1 cellular context compared by ENCODE assay signal in the genomic region with DNA sequence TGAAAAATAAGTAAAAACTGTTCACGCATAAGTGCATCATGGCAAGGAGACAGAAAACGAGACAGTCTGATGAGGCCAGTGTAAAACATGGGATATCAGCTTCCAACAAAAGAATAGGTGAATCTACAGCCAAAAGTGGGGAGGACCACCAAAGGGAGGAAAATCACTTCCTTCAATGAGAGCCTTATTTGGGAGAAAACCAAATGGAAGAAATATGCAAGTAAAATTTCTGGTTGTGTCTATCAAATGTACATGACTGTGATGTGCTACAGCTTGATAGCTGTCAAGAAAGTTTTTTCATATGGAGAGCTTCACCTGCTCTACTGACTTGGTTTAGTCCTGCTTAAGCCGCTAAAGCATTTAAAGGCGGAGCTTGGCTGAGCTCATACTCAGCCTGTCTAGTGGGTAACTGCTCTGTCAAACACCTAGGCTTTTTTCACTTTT.
TF ChIP-seq lines count a peak whose summit lies in the region.

No MANE protein-coding gene starts in this region.

TF ChIP-seq in HEK293, 187 proteins besides CTCF, POLR2A, EP300 and RAD21 (continued from another document):
- TF ChIP-seq, protein P1, sequence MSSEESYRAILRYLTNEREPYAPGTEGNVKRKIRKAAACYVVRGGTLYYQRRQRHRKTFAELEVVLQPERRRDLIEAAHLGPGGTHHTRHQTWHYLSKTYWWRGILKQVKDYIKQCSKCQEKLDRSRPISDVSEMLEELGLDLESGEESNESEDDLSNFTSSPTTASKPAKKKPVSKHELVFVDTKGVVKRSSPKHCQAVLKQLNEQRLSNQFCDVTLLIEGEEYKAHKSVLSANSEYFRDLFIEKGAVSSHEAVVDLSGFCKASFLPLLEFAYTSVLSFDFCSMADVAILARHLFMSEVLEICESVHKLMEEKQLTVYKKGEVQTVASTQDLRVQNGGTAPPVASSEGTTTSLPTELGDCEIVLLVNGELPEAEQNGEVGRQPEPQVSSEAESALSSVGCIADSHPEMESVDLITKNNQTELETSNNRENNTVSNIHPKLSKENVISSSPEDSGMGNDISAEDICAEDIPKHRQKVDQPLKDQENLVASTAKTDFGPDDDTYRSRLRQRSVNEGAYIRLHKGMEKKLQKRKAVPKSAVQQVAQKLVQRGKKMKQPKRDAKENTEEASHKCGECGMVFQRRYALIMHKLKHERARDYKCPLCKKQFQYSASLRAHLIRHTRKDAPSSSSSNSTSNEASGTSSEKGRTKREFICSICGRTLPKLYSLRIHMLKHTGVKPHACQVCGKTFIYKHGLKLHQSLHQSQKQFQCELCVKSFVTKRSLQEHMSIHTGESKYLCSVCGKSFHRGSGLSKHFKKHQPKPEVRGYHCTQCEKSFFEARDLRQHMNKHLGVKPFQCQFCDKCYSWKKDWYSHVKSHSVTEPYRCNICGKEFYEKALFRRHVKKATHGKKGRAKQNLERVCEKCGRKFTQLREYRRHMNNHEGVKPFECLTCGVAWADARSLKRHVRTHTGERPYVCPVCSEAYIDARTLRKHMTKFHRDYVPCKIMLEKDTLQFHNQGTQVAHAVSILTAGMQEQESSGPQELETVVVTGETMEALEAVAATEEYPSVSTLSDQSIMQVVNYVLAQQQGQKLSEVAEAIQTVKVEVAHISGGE (tag by site-specific recombination; conservative IDR thresholded peaks at IDR 0.05; ENCODE audit: low read depth): no peak
- TF ChIP-seq ZNF48 (tag by site-specific recombination; IDR thresholded peaks at IDR 0.05) (no peak), ZNF843 (tag by site-specific recombination; IDR thresholded peaks at IDR 0.05) (no peak), ZNF701 (tag by site-specific recombination; IDR thresholded peaks at IDR 0.05) (peak; percentile 94), ZNF311 (tag by site-specific recombination; IDR thresholded peaks at IDR 0.05; ENCODE audit: borderline replicate concordance) (no peak), HOXC10 (CRISPR knock-in tag; IDR thresholded peaks at IDR 0.05) (no peak), ZFP37 (tag by site-specific recombination; IDR thresholded peaks at IDR 0.05) (no peak), WT1 (tag by site-specific recombination; IDR thresholded peaks at IDR 0.05) (no peak), ZNF791 (tag by site-specific recombination; IDR thresholded peaks at IDR 0.05) (no peak), ZNF629 (tag by site-specific recombination; IDR thresholded peaks at IDR 0.05) (peak; percentile 61; the same call in 1 of the 2 replicates), ZNF654 (tag by site-specific recombination; IDR thresholded peaks at IDR 0.05; ENCODE audit: low read depth) (peak; percentile 3; the same call in 1 of the 2 replicates), SP3 (tag by site-specific recombination; IDR thresholded peaks at IDR 0.05) (0 out of 2 replicates have a peak, but pooled peaks have one; percentile 44), ZNF707 (tag by site-specific recombination; IDR thresholded peaks at IDR 0.05) (no peak), ZNF2 (tag by site-specific recombination; IDR thresholded peaks at IDR 0.05) (0 out of 2 replicates have a peak, but pooled peaks have one; percentile 26), SP7 (tag by site-specific recombination; IDR thresholded peaks at IDR 0.05) (no peak), ZNF248 (tag by site-specific recombination; IDR thresholded peaks at IDR 0.05) (no peak), ZBTB17 (tag by site-specific recombination; IDR thresholded peaks at IDR 0.05) (peak; percentile 69; the same call in 1 of the 2 replicates), ZNF140 (tag by site-specific recombination; IDR thresholded peaks at IDR 0.05) (no peak), TCF7L2 (IDR thresholded peaks at IDR 0.05; ENCODE audit: borderline replicate concordance, low read depth, low read length) (peak; percentile 74)
- TF ChIP-seq, protein P2, sequence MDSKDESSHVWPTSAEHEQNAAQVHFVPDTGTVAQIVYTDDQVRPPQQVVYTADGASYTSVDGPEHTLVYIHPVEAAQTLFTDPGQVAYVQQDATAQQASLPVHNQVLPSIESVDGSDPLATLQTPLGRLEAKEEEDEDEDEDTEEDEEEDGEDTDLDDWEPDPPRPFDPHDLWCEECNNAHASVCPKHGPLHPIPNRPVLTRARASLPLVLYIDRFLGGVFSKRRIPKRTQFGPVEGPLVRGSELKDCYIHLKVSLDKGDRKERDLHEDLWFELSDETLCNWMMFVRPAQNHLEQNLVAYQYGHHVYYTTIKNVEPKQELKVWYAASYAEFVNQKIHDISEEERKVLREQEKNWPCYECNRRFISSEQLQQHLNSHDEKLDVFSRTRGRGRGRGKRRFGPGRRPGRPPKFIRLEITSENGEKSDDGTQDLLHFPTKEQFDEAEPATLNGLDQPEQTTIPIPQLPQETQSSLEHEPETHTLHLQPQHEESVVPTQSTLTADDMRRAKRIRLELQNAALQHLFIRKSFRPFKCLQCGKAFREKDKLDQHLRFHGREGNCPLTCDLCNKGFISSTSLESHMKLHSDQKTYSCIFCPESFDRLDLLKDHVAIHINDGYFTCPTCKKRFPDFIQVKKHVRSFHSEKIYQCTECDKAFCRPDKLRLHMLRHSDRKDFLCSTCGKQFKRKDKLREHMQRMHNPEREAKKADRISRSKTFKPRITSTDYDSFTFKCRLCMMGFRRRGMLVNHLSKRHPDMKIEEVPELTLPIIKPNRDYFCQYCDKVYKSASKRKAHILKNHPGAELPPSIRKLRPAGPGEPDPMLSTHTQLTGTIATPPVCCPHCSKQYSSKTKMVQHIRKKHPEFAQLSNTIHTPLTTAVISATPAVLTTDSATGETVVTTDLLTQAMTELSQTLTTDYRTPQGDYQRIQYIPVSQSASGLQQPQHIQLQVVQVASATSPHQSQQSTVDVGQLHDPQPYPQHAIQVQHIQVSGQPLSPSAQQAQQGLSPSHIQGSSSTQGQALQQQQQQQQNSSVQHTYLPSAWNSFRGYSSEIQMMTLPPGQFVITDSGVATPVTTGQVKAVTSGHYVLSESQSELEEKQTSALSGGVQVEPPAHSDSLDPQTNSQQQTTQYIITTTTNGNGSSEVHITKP (tag by site-specific recombination; IDR thresholded peaks at IDR 0.05): peak; percentile 100
- TF ChIP-seq, protein P3, sequence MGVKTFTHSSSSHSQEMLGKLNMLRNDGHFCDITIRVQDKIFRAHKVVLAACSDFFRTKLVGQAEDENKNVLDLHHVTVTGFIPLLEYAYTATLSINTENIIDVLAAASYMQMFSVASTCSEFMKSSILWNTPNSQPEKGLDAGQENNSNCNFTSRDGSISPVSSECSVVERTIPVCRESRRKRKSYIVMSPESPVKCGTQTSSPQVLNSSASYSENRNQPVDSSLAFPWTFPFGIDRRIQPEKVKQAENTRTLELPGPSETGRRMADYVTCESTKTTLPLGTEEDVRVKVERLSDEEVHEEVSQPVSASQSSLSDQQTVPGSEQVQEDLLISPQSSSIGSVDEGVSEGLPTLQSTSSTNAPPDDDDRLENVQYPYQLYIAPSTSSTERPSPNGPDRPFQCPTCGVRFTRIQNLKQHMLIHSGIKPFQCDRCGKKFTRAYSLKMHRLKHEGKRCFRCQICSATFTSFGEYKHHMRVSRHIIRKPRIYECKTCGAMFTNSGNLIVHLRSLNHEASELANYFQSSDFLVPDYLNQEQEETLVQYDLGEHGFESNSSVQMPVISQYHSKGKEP (tag by site-specific recombination; IDR thresholded peaks at IDR 0.05): no peak
- TF ChIP-seq, protein P4, sequence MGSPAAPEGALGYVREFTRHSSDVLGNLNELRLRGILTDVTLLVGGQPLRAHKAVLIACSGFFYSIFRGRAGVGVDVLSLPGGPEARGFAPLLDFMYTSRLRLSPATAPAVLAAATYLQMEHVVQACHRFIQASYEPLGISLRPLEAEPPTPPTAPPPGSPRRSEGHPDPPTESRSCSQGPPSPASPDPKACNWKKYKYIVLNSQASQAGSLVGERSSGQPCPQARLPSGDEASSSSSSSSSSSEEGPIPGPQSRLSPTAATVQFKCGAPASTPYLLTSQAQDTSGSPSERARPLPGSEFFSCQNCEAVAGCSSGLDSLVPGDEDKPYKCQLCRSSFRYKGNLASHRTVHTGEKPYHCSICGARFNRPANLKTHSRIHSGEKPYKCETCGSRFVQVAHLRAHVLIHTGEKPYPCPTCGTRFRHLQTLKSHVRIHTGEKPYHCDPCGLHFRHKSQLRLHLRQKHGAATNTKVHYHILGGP (tag by site-specific recombination; IDR thresholded peaks at IDR 0.05): no peak
- TF ChIP-seq, protein P5, sequence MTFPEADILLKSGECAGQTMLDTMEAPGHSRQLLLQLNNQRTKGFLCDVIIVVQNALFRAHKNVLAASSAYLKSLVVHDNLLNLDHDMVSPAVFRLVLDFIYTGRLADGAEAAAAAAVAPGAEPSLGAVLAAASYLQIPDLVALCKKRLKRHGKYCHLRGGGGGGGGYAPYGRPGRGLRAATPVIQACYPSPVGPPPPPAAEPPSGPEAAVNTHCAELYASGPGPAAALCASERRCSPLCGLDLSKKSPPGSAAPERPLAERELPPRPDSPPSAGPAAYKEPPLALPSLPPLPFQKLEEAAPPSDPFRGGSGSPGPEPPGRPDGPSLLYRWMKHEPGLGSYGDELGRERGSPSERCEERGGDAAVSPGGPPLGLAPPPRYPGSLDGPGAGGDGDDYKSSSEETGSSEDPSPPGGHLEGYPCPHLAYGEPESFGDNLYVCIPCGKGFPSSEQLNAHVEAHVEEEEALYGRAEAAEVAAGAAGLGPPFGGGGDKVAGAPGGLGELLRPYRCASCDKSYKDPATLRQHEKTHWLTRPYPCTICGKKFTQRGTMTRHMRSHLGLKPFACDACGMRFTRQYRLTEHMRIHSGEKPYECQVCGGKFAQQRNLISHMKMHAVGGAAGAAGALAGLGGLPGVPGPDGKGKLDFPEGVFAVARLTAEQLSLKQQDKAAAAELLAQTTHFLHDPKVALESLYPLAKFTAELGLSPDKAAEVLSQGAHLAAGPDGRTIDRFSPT (tag by site-specific recombination; IDR thresholded peaks at IDR 0.05): no peak
- TF ChIP-seq, protein P6, sequence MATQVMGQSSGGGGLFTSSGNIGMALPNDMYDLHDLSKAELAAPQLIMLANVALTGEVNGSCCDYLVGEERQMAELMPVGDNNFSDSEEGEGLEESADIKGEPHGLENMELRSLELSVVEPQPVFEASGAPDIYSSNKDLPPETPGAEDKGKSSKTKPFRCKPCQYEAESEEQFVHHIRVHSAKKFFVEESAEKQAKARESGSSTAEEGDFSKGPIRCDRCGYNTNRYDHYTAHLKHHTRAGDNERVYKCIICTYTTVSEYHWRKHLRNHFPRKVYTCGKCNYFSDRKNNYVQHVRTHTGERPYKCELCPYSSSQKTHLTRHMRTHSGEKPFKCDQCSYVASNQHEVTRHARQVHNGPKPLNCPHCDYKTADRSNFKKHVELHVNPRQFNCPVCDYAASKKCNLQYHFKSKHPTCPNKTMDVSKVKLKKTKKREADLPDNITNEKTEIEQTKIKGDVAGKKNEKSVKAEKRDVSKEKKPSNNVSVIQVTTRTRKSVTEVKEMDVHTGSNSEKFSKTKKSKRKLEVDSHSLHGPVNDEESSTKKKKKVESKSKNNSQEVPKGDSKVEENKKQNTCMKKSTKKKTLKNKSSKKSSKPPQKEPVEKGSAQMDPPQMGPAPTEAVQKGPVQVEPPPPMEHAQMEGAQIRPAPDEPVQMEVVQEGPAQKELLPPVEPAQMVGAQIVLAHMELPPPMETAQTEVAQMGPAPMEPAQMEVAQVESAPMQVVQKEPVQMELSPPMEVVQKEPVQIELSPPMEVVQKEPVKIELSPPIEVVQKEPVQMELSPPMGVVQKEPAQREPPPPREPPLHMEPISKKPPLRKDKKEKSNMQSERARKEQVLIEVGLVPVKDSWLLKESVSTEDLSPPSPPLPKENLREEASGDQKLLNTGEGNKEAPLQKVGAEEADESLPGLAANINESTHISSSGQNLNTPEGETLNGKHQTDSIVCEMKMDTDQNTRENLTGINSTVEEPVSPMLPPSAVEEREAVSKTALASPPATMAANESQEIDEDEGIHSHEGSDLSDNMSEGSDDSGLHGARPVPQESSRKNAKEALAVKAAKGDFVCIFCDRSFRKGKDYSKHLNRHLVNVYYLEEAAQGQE (tag by site-specific recombination; IDR thresholded peaks at IDR 0.05): no peak
- TF ChIP-seq, protein P7, sequence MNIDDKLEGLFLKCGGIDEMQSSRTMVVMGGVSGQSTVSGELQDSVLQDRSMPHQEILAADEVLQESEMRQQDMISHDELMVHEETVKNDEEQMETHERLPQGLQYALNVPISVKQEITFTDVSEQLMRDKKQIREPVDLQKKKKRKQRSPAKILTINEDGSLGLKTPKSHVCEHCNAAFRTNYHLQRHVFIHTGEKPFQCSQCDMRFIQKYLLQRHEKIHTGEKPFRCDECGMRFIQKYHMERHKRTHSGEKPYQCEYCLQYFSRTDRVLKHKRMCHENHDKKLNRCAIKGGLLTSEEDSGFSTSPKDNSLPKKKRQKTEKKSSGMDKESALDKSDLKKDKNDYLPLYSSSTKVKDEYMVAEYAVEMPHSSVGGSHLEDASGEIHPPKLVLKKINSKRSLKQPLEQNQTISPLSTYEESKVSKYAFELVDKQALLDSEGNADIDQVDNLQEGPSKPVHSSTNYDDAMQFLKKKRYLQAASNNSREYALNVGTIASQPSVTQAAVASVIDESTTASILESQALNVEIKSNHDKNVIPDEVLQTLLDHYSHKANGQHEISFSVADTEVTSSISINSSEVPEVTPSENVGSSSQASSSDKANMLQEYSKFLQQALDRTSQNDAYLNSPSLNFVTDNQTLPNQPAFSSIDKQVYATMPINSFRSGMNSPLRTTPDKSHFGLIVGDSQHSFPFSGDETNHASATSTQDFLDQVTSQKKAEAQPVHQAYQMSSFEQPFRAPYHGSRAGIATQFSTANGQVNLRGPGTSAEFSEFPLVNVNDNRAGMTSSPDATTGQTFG (tag by site-specific recombination; IDR thresholded peaks at IDR 0.05; ENCODE audit: borderline replicate concordance): no peak
TF ChIP-seq in HEK293: peak in this region for 12.
